ENCODE assay signal across 9 cellular contexts in genomic region chr17:64074704-64075484, GRCh38. TPM values are rescaled to one million over a fixed set of nuclear protein-coding genes. Genes with fewer than 3 reads are reported as not detected.
DNase-seq lines count a peak whose midpoint lies in the region; ATAC-seq and TF ChIP-seq lines count a peak whose summit lies in the region.
"Had no signal": no experiment of that assay in that cellular context is flagged by ENCODE, and none has a peak within 500 bp of the region (broad histone marks: within the 10 kb centered on the region; RNA-seq: fewer than 3 reads in every experiment).

No MANE protein-coding gene starts in this region.

- no peaks in the 10 kb centered on the region for H3K27me3 ChIP-seq in lung (ENCODE audit: control insufficient read depth, insufficient read depth)

- ATAC-seq in HG03066 (IDR thresholded peaks at IDR 0.05; ENCODE audit: low read depth, unreplicated experiment) (peak; percentile 19), lung (ENCODE audit: insufficient read depth, low FRiP score) (peak; percentile 56), HG03039 (IDR thresholded peaks at IDR 0.05; ENCODE audit: unreplicated experiment) (no peak)
- no peak for ATAC-seq in activated T-helper 17 cell treated with anti-CD3 and anti-CD28 coated beads, Interleukin-2, amount 50 U/mL, for 72 hours (replicated peaks)

- H3K4me3 Mint-ChIP-seq in CD14-positive monocyte: peak overlapping the region; percentile 61 to 88
- no peak overlapping the region for H3K4me3 Mint-ChIP-seq in activated T-helper 17 cell treated with anti-CD3 and anti-CD28 coated beads, Interleukin-2, amount 50 U/mL, for 72 hours

- intact Hi-C loops in CD14-positive monocyte (cut with micrococcal nuclease): loop anchor here in 1 of 2 donors (5.0 kb wide), 1 partner anchor 57 kb away; the partner anchor contains the start of gene ERN1

- H3K9me3 Mint-ChIP-seq in CD14-positive monocyte: peaks cover under 1 to 5% (median 2%) of the 10 kb centered on the region in 7 donors
- peaks cover 4% of the 10 kb centered on the region for H3K9me3 Mint-ChIP-seq in activated T-helper 17 cell treated with anti-CD3 and anti-CD28 coated beads, Interleukin-2, amount 50 U/mL, for 72 hours

- peak overlapping the region; percentile 97 to 100 (median 99) for H3K27ac Mint-ChIP-seq in CD14-positive monocyte
- H3K27ac Mint-ChIP-seq in activated T-helper 17 cell treated with anti-CD3 and anti-CD28 coated beads, Interleukin-2, amount 50 U/mL, for 72 hours: peak overlapping the region; percentile 64

- peaks cover 3 to 6% of the 10 kb centered on the region in 2 donors for H3K4me1 ChIP-seq in lung (ENCODE audit: control insufficient read depth in 2 of 2, insufficient read depth in 2 of 2, low read length in 2 of 2)

- H3K4me3 ChIP-seq in lung: no peak overlapping the region

- CTCF ChIA-PET in GM10248 (lab: Yijun Ruan, JAX): interaction anchor here (0.7 to 4.7 kb wide), 19 partner anchors 9 to 345 kb away, joined by 3 to 57 read pairs (median 4); no protein-coding TSS in a partner anchor

- WGBS in lung, 2 donors: 36 to 48% methylated on average over 7 of the region's 7 CpGs

- peaks cover 49% of the 10 kb centered on the region for H3K4me1 Mint-ChIP-seq in CD14-positive monocyte
- H3K4me1 Mint-ChIP-seq in activated T-helper 17 cell treated with anti-CD3 and anti-CD28 coated beads, Interleukin-2, amount 50 U/mL, for 72 hours: peaks cover 10% of the 10 kb centered on the region

- H3K36me3 ChIP-seq in lung (ENCODE audit: control insufficient read depth in 2 of 2, insufficient read depth in 2 of 2, low read length in 2 of 2): peaks cover 20 to 27% of the 10 kb centered on the region in 2 donors

- peaks cover 0 to 1% (median 0%) of the 10 kb centered on the region in 3 donors for H3K27me3 Mint-ChIP-seq in CD14-positive monocyte (ENCODE audit: low read depth in 3 of 3)
- no peaks in the 10 kb centered on the region for H3K27me3 Mint-ChIP-seq in activated T-helper 17 cell treated with anti-CD3 and anti-CD28 coated beads, Interleukin-2, amount 50 U/mL, for 72 hours

- POLR2A ChIA-PET in GM10248 (lab: Yijun Ruan, JAX): interaction anchor here (0.5 to 1.2 kb wide), 6 partner anchors 13 to 71 kb away, joined by 3 to 15 read pairs (median 4); partner anchors contain the start of gene ERN1

- DNase-seq in CD14-positive monocyte (ENCODE audit: low spot score) (no peak), lung (ENCODE audit: low spot score) (peak; percentile 52), DMS79 treated with DMSO at 0.1 percent for 48 hours (lab: John Stamatoyannopoulos, UW) (no peak), nucleus accumbens (lab: John Stamatoyannopoulos, UW) (no peak), GM10248 (ENCODE audit: extremely low spot score) (no peak)

- peaks cover 43 to 49% of the 10 kb centered on the region in 2 donors for H3K36me3 Mint-ChIP-seq in CD14-positive monocyte
- peaks cover 97% of the 10 kb centered on the region for H3K36me3 Mint-ChIP-seq in activated T-helper 17 cell treated with anti-CD3 and anti-CD28 coated beads, Interleukin-2, amount 50 U/mL, for 72 hours (ENCODE audit: low read depth)

- H3K9me3 ChIP-seq in lung (ENCODE audit: control insufficient read depth in 2 of 2, insufficient read depth in 1 of 2, low read length in 1 of 2): peaks cover 3% of the 10 kb centered on the region in 2 donors

- TF ChIP-seq CTCF in CD14-positive monocyte (IDR thresholded peaks at IDR 0.05) (no peak), lung (IDR thresholded peaks at IDR 0.05; ENCODE audit: control extremely low read depth, extremely low read depth) (no peak), GM10248 (IDR thresholded peaks at IDR 0.05; ENCODE audit: control extremely low read depth, extremely low read depth, low read depth, missing control alignments) (no peak)

- peak overlapping the region in 1 of 2 donors; percentile 82 for H3K27ac ChIP-seq in lung (ENCODE audit: low read depth in 1 of 2, low read length in 1 of 2)

RNA-seq across cellular contexts. Expression of gene ICAM2, which starts 54.5 kb away (rescaled TPM):
- polyA plus RNA-seq in CD14-positive monocyte: 100 to 1,000 TPM; 174 to 186 TPM
- total RNA-seq in activated T-helper 17 cell treated with anti-CD3 and anti-CD28 coated beads, Interleukin-2, amount 50 U/mL, for 72 hours: 10 to 100 TPM; 43.0 to 54.9 TPM
- 10 to 100 TPM; 58.7 to 60.3 TPM for total RNA-seq in lung
- 10 to 100 TPM; 64.1 to 77.7 TPM for polyA plus RNA-seq in lung
- total RNA-seq: RPMI7951 had no signal

RNA-seq across cellular contexts. Expression of gene ERN1, which starts 55.0 kb away (rescaled TPM):
- polyA plus RNA-seq in CD14-positive monocyte: 10 to 100 TPM; 11.0 to 13.7 TPM
- 10 to 100 TPM; 42.2 to 93.3 TPM for total RNA-seq in activated T-helper 17 cell treated with anti-CD3 and anti-CD28 coated beads, Interleukin-2, amount 50 U/mL, for 72 hours
- 10 to 100 TPM; 23.9 to 34.2 TPM for total RNA-seq in lung
- 10 to 100 TPM in 1 of 2 donors, 1 to 10 TPM in 1; 8.3 to 14.8 TPM for polyA plus RNA-seq in lung

Comparison
In these comparisons a context has a peak if more than half of its experiments do, and no peak if none do; other contexts are left out.
1. ATAC-seq: peak in HG03066 (single experiment) and lung (single experiment); none in activated T-helper 17 cell treated with anti-CD3 and anti-CD28 coated beads, Interleukin-2, amount 50 U/mL, for 72 hours (single experiment) and HG03039 (single experiment).